11 cellular contexts compared by ENCODE assay signal in genomic region chr14:101992708-101993107, GRCh38. TPM values are rescaled to one million over a fixed set of nuclear protein-coding genes. Genes with fewer than 3 reads are reported as not detected.
DNase-seq lines count a peak whose midpoint lies in the region; ATAC-seq and FAIRE-seq lines count a peak whose summit lies in the region.
"Had no signal": no experiment of that assay in that cellular context is flagged by ENCODE, and none has a peak within 500 bp of the region (broad histone marks: within the 10 kb centered on the region; RNA-seq: fewer than 3 reads in every experiment).

No MANE protein-coding gene starts in this region.

- ATAC-seq in GM18517 (IDR thresholded peaks at IDR 0.05; ENCODE audit: unreplicated experiment) (peak; percentile 75), GM21515 (IDR thresholded peaks at IDR 0.05; ENCODE audit: unreplicated experiment) (peak; percentile 85), HG03558 (IDR thresholded peaks at IDR 0.05; ENCODE audit: extremely low read depth, unreplicated experiment) (peak; percentile 84), left cardiac atrium (peak; percentile 75 to 79)

- no peaks in the 10 kb centered on the region for H3K9me3 ChIP-seq in HAP-1

- in situ Hi-C loops in HAP-1 (cut with MboI; ENCODE audit: low sequenced_read_pairs): no loop called here

- no peak for FAIRE-seq in RCC 7860 (lab: Jason Lieb, UNC)
- FAIRE-seq: islet of Langerhans had no signal

- DNase-seq in left cardiac atrium (no peak), nucleus accumbens (lab: John Stamatoyannopoulos, UW) (no peak), RCC 7860 (ENCODE audit: low spot score) (no peak), A172 (ENCODE audit: low spot score) (no peak), HAP-1 (ENCODE audit: low spot score in 2 of 2) (no peak)
- DNase-seq: amniotic stem cell, GOT3 had no signal

- H3K27me3 ChIP-seq in HAP-1 (ENCODE audit: low read depth): no peaks in the 10 kb centered on the region

- H3K4me1 ChIP-seq in HAP-1: no peaks in the 10 kb centered on the region

- H3K36me3 ChIP-seq in HAP-1 (replicated peaks): peaks cover 89% of the 10 kb centered on the region

- intact Hi-C loops in left cardiac atrium (cut with DNase I): no loop called here

- H3K4me3 ChIP-seq in HAP-1: no peak overlapping the region

RNA-seq across cellular contexts. Expression of gene DYNC1H1, which starts 28.3 kb away (rescaled TPM):
- total RNA-seq in left cardiac atrium: 100 to 1,000 TPM; 298 to 361 TPM
- 265 and 340 TPM in 2 replicates for total RNA-seq in A172 (2014; rRNA removed; shearing (Covaris generic))
